ENCODE assay signal across 20 cellular contexts in the genomic region with DNA sequence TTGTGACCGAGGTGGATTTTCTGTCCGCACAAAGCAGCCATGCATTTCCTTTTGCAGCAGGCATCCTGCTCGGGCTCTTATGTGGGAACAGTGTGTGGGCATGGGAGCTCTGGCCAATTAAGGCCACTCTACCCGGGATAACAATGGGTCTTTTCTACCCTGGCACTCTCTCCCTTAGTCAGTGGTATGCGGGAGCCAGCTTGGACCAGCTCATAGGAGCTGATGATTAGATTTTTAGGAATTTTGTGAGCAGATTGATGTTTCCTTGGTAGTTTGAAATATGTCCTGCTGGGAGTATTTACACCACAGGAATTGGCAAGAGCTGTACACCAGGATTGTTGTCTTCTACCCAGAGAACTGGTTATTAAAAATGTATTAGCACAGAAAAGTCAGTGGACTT.
DNase-seq lines count a peak whose midpoint lies in the region; ATAC-seq and TF ChIP-seq lines count a peak whose summit lies in the region.
"Had no signal": no experiment of that assay in that cellular context is flagged by ENCODE, and none has a peak within 500 bp of the region (broad histone marks: within the 10 kb centered on the region; RNA-seq: fewer than 3 reads in every experiment).

No MANE protein-coding gene starts in this region.

- no peaks in the 10 kb centered on the region for H3K79me2 ChIP-seq in SK-N-SH (ENCODE audit: insufficient read depth)

- H3K4me2 ChIP-seq in SK-N-SH, result no peak overlapping the region
- H3K4me2 ChIP-seq: KMS-11 had no signal

- H3K9me2 ChIP-seq in SK-N-SH, result no peaks in the 10 kb centered on the region

- intact Hi-C loops in thyroid gland (cut with DNase I), result loop anchor here (5.0 kb wide), 1 partner anchor 363 kb away; no protein-coding TSS in a partner anchor

- DNase-seq in SK-N-SH (no peak), MG63 (peak; percentile 39), fibroblast of pulmonary artery (ENCODE audit: low read depth) (peak; percentile 6), thyroid gland (no peak), GM19240 (ENCODE audit: insufficient read length, low spot score) (no peak), activated T-cell treated with anti-CD3 and anti-CD28 coated beads for 4 hours (no peak)
- DNase-seq: Caco-2, DMS153, EL, HFFc6, NCI-H1105, NCI-H2081 treated with DMSO at 0.1 percent for 48 hours, NCI-H226, NCI-H524, NCI-H82, OCI-M1 had no signal

- TF ChIP-seq CTCF in SK-N-SH (IDR thresholded peaks at IDR 0.05) (no peak), fibroblast of pulmonary artery (IDR thresholded peaks at IDR 0.05; ENCODE audit: low read length, missing control alignments) (no peak), thyroid gland (IDR thresholded peaks at IDR 0.05) (no peak)

- peak overlapping the region in 1 of 2 experiments; percentile 42; a peak in 2 of 4 replicates for H3K27ac ChIP-seq in SK-N-SH (ENCODE audit: low read depth in 2 of 2, low read length in 1 of 2)
- H3K27ac ChIP-seq in thyroid gland, result no peak overlapping the region
- H3K27ac ChIP-seq: 22Rv1, KMS-11 had no signal

- no peak for TF ChIP-seq POLR2A in thyroid gland (IDR thresholded peaks at IDR 0.05)

- H3K4me3 ChIP-seq in SK-N-SH (ENCODE audit: low read depth in 2 of 2, low read length in 1 of 2) (no peak overlapping the region), MG63 (no peak overlapping the region), fibroblast of pulmonary artery (replicated peaks; ENCODE audit: low read depth, low read length) (no peak overlapping the region), thyroid gland (replicated peaks in 1 of 3) (no peak overlapping the region)

- no peaks in the 10 kb centered on the region for H3K36me3 ChIP-seq in SK-N-SH (replicated peaks in 1 of 2; ENCODE audit: control insufficient read depth in 1 of 2, insufficient read depth in 2 of 2, low read length in 1 of 2)
- H3K36me3 ChIP-seq in MG63, result no peaks in the 10 kb centered on the region
- H3K36me3 ChIP-seq in thyroid gland, result no peaks in the 10 kb centered on the region

- H3K4me1 ChIP-seq in SK-N-SH (ENCODE audit: control insufficient read depth in 1 of 2, insufficient read depth in 2 of 2, low read depth in 1 of 2, low read length in 1 of 2) (peaks cover 4 to 6% of the 10 kb centered on the region in 2 experiments; a peak in 1 of 4 replicates), thyroid gland (no peaks in the 10 kb centered on the region)

- no peak for ATAC-seq in SK-N-SH treated with all-trans-retinoic acid at 6 μM for 48 hours
- no peak for ATAC-seq in GM18511 (IDR thresholded peaks at IDR 0.05; ENCODE audit: unreplicated experiment)

- H4K20me1 ChIP-seq in SK-N-SH (ENCODE audit: insufficient read depth), result no peaks in the 10 kb centered on the region

- TF ChIP-seq RAD21 in SK-N-SH (IDR thresholded peaks at IDR 0.05; ENCODE audit: low read length), result no peak

- no peaks in the 10 kb centered on the region for H3K27me3 ChIP-seq in SK-N-SH (ENCODE audit: insufficient read depth)
- H3K27me3 ChIP-seq in MG63, result no peaks in the 10 kb centered on the region
- H3K27me3 ChIP-seq in thyroid gland, result no peaks in the 10 kb centered on the region

- no peak for TF ChIP-seq EP300 in SK-N-SH (IDR thresholded peaks at IDR 0.05; ENCODE audit: borderline replicate concordance in 1 of 2, low read depth in 1 of 2, low read length in 1 of 2)

- H3K9me3 ChIP-seq in SK-N-SH, result no peaks in the 10 kb centered on the region
- peaks cover 12% of the 10 kb centered on the region for H3K9me3 ChIP-seq in MG63
- H3K9me3 ChIP-seq in thyroid gland, result no peaks in the 10 kb centered on the region
- H3K9me3 ChIP-seq: Caco-2 had no signal

- 69% methylated on average over 5 of the region's 5 CpGs for WGBS in SK-N-SH (ENCODE audit: low lambda C conversion rate)
- whole genome bisulfite sequencing in thyroid gland, 2 donors, result 90 to 96% methylated on average over 5 of the region's 5 CpGs

- H3K9ac ChIP-seq in SK-N-SH, result no peak overlapping the region
- H3K9ac ChIP-seq: KMS-11 had no signal

- CTCF ChIA-PET in SK-N-SH (lab: Yijun Ruan, JAX), result interaction anchor here (0.9 to 3.6 kb wide), 4 partner anchors 9 to 405 kb away, joined by 3 to 19 read pairs (median 5); a partner anchor contains a TSS

- no peaks in the 10 kb centered on the region for H3F3A ChIP-seq in SK-N-SH (replicated peaks; ENCODE audit: insufficient read depth)

- POLR2A ChIA-PET in SK-N-SH (lab: Yijun Ruan, JAX), result no interaction called here

- H2AFZ ChIP-seq in SK-N-SH (ENCODE audit: low read depth), result no peak overlapping the region

TF ChIP-seq in SK-N-SH, 30 proteins besides CTCF, POLR2A, EP300 and RAD21:
- peak; percentile 31; the same call in 1 of the 2 replicates for TF ChIP-seq FOSL2 (IDR thresholded peaks at IDR 0.05; ENCODE audit: borderline replicate concordance, low read depth)
- TF ChIP-seq, protein P1, sequence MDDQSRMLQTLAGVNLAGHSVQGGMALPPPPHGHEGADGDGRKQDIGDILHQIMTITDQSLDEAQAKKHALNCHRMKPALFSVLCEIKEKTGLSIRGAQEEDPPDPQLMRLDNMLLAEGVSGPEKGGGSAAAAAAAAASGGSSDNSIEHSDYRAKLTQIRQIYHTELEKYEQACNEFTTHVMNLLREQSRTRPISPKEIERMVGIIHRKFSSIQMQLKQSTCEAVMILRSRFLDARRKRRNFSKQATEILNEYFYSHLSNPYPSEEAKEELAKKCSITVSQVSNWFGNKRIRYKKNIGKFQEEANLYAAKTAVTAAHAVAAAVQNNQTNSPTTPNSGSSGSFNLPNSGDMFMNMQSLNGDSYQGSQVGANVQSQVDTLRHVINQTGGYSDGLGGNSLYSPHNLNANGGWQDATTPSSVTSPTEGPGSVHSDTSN (IDR thresholded peaks at IDR 0.05), result 0 out of 2 replicates have a peak, but pooled peaks have one; percentile 8
- TF ChIP-seq NFIC (IDR thresholded peaks at IDR 0.05; ENCODE audit: borderline replicate concordance), result no peak

TF ChIP-seq in SK-N-SH treated with all-trans-retinoic acid at 6 μM for 48 hours, 23 proteins besides CTCF, POLR2A, EP300 and RAD21:
- TF ChIP-seq ZNF565 (CRISPR knock-in tag; conservative IDR thresholded peaks at IDR 0.05; ENCODE audit: low read depth), result no peak
- TF ChIP-seq RARB (CRISPR knock-in tag; IDR thresholded peaks at IDR 0.05), result no peak
- TF ChIP-seq, protein P2, sequence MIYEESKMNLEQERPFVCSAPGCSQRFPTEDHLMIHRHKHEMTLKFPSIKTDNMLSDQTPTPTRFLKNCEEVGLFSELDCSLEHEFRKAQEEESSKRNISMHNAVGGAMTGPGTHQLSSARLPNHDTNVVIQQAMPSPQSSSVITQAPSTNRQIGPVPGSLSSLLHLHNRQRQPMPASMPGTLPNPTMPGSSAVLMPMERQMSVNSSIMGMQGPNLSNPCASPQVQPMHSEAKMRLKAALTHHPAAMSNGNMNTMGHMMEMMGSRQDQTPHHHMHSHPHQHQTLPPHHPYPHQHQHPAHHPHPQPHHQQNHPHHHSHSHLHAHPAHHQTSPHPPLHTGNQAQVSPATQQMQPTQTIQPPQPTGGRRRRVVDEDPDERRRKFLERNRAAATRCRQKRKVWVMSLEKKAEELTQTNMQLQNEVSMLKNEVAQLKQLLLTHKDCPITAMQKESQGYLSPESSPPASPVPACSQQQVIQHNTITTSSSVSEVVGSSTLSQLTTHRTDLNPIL (CRISPR knock-in tag; IDR thresholded peaks at IDR 0.05; ENCODE audit: low read depth), result no peak
- TF ChIP-seq TCF4 (CRISPR knock-in tag; IDR thresholded peaks at IDR 0.05; ENCODE audit: borderline replicate concordance), result no peak
- no peak for TF ChIP-seq ZNF8 (CRISPR knock-in tag; IDR thresholded peaks at IDR 0.05)
- TF ChIP-seq, protein P3, sequence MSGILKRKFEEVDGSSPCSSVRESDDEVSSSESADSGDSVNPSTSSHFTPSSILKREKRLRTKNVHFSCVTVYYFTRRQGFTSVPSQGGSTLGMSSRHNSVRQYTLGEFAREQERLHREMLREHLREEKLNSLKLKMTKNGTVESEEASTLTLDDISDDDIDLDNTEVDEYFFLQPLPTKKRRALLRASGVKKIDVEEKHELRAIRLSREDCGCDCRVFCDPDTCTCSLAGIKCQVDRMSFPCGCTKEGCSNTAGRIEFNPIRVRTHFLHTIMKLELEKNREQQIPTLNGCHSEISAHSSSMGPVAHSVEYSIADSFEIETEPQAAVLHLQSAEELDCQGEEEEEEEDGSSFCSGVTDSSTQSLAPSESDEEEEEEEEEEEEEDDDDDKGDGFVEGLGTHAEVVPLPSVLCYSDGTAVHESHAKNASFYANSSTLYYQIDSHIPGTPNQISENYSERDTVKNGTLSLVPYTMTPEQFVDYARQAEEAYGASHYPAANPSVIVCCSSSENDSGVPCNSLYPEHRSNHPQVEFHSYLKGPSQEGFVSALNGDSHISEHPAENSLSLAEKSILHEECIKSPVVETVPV (CRISPR knock-in tag; IDR thresholded peaks at IDR 0.05), result no peak
- TF ChIP-seq TOX (CRISPR knock-in tag; IDR thresholded peaks at IDR 0.05; ENCODE audit: borderline replicate concordance), result no peak
- TF ChIP-seq ZFP30 (CRISPR knock-in tag; IDR thresholded peaks at IDR 0.05), result no peak
- TF ChIP-seq ZNF70 (CRISPR knock-in tag; IDR thresholded peaks at IDR 0.05), result no peak
- no peak for TF ChIP-seq ESRRG (CRISPR knock-in tag; IDR thresholded peaks at IDR 0.05)
- TF ChIP-seq, protein P4, sequence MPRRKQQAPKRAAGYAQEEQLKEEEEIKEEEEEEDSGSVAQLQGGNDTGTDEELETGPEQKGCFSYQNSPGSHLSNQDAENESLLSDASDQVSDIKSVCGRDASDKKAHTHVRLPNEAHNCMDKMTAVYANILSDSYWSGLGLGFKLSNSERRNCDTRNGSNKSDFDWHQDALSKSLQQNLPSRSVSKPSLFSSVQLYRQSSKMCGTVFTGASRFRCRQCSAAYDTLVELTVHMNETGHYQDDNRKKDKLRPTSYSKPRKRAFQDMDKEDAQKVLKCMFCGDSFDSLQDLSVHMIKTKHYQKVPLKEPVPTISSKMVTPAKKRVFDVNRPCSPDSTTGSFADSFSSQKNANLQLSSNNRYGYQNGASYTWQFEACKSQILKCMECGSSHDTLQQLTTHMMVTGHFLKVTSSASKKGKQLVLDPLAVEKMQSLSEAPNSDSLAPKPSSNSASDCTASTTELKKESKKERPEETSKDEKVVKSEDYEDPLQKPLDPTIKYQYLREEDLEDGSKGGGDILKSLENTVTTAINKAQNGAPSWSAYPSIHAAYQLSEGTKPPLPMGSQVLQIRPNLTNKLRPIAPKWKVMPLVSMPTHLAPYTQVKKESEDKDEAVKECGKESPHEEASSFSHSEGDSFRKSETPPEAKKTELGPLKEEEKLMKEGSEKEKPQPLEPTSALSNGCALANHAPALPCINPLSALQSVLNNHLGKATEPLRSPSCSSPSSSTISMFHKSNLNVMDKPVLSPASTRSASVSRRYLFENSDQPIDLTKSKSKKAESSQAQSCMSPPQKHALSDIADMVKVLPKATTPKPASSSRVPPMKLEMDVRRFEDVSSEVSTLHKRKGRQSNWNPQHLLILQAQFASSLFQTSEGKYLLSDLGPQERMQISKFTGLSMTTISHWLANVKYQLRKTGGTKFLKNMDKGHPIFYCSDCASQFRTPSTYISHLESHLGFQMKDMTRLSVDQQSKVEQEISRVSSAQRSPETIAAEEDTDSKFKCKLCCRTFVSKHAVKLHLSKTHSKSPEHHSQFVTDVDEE (CRISPR knock-in tag; IDR thresholded peaks at IDR 0.05), result no peak
- TF ChIP-seq SNAI2 (CRISPR knock-in tag; IDR thresholded peaks at IDR 0.05), result no peak

Comparison
In these comparisons a context has a peak if more than half of its experiments do, and no peak if none do; other contexts are left out.
1. DNase-seq: peak in MG63 (single experiment) and fibroblast of pulmonary artery (single experiment); none in SK-N-SH (single experiment), thyroid gland (0 of 2), GM19240 (single experiment) and activated T-cell treated with anti-CD3 and anti-CD28 coated beads for 4 hours (single experiment).